ENCODE assay signal across 22 cellular contexts in genomic region chr1:66298427-66298826, GRCh38.
DNase-seq lines count a peak whose midpoint lies in the region; ATAC-seq, FAIRE-seq and TF ChIP-seq lines count a peak whose summit lies in the region.
"Had no signal": no experiment of that assay in that cellular context is flagged by ENCODE, and none has a peak within 500 bp of the region (broad histone marks: within the 10 kb centered on the region; RNA-seq: fewer than 3 reads in every experiment).

No MANE protein-coding gene starts in this region.

- no peaks in the 10 kb centered on the region for H3K9me3 ChIP-seq in left lung
- H3K9me3 ChIP-seq: Caco-2 had no signal

- no peak for TF ChIP-seq CTCF in left lung (IDR thresholded peaks at IDR 0.05)

- peak overlapping the region in 1 of 2 donors; percentile 49 for H3K27ac ChIP-seq in left lung

- no peak overlapping the region for H3K4me3 ChIP-seq in left lung
- H3K4me3 ChIP-seq: GM12878 had no signal

- no peaks in the 10 kb centered on the region for H3K36me3 ChIP-seq in left lung

- DNase-seq in HT1080 (ENCODE audit: low read depth) (peak; percentile 13), RPMI8226 (peak; percentile 19), left lung (peak; percentile 70 to 76), urothelium cell line (ENCODE audit: low spot score) (peak; percentile 10), AG20443 (ENCODE audit: low spot score) (no peak), DMS153 treated with DMSO at 0.1 percent for 48 hours (lab: John Stamatoyannopoulos, UW; ENCODE audit: unreplicated experiment) (no peak)
- DNase-seq: Caco-2; CD4-positive, CD25-positive, alpha-beta regulatory T cell; DMS79 treated with DMSO at 0.1 percent for 48 hours; HFFc6; Kasumi-1; NCI-H1436; NCI-H2029; NCI-H2171; NCI-H446; NCI-H69; SW 1271 had no signal

- no peaks in the 10 kb centered on the region for H3K27me3 ChIP-seq in left lung

- intact Hi-C loops in left lung (cut with DNase I) = no loop called here

- ATAC-seq in left lung (peak; percentile 59), HG03159 (IDR thresholded peaks at IDR 0.05; ENCODE audit: unreplicated experiment) (no peak)
- ATAC-seq: GM12878 had no signal

- no peak for FAIRE-seq in urothelium cell line (lab: Jason Lieb, UNC)
- FAIRE-seq: G401.6, GM12878, H1, HTR-8/SVneo had no signal

- peaks cover 6 to 28% of the 10 kb centered on the region in 2 donors for H3K4me1 ChIP-seq in left lung
- H3K4me1 ChIP-seq: Caco-2 had no signal

Comparison
In these comparisons a context has a peak if more than half of its experiments do, and no peak if none do; other contexts are left out.
1. DNase-seq: peak in HT1080 (single experiment), RPMI8226 (single experiment), left lung (2 of 2) and urothelium cell line (single experiment); none in AG20443 (single experiment) and DMS153 treated with DMSO at 0.1 percent for 48 hours (single experiment).